ENCODE assay signal across 1 cellular context in the genomic region with DNA sequence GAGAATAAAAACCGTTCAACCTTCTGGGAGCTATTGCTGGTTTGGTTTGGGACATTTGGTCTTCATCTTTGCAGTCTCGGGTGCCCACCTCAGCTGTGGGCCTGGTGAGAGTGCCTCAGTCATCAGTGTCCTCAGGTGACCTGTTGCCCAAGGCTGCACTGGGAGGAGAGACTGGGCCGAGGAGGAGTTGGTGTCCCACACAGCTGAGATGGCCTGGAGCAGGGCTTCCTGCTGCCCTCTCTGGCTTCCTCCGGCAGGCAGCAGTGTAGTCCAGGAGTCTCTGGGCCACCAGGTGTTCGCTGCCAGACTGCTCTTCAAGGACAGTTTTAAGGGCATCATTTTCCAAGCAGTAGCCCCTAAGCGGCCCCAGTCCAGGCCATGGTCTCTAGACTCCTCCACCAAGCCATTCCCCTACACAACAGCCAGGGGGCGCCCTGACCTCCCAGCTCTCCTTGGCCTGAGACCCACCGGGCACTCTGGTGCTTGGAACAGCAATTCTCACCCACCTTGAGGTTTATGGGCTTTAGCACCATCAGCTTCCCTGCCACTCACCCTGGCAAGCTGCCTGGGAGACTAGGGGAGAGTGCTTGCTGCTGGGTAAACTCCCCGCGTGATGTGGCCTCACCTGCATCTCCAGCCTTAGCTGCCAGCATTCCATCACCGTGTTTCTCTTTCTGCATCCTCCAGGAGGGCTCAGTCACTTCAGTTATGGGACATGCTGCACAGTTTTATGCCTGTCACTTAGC.
A peak's percentile ranks its signal among the peaks of the same experiment; 100 is the strongest.
TF ChIP-seq lines count a peak whose summit lies in the region.

No MANE protein-coding gene starts in this region.

TF ChIP-seq in HepG2, 621 proteins besides CTCF, POLR2A, EP300 and RAD21 (continued from another document):
- TF ChIP-seq, protein P1, sequence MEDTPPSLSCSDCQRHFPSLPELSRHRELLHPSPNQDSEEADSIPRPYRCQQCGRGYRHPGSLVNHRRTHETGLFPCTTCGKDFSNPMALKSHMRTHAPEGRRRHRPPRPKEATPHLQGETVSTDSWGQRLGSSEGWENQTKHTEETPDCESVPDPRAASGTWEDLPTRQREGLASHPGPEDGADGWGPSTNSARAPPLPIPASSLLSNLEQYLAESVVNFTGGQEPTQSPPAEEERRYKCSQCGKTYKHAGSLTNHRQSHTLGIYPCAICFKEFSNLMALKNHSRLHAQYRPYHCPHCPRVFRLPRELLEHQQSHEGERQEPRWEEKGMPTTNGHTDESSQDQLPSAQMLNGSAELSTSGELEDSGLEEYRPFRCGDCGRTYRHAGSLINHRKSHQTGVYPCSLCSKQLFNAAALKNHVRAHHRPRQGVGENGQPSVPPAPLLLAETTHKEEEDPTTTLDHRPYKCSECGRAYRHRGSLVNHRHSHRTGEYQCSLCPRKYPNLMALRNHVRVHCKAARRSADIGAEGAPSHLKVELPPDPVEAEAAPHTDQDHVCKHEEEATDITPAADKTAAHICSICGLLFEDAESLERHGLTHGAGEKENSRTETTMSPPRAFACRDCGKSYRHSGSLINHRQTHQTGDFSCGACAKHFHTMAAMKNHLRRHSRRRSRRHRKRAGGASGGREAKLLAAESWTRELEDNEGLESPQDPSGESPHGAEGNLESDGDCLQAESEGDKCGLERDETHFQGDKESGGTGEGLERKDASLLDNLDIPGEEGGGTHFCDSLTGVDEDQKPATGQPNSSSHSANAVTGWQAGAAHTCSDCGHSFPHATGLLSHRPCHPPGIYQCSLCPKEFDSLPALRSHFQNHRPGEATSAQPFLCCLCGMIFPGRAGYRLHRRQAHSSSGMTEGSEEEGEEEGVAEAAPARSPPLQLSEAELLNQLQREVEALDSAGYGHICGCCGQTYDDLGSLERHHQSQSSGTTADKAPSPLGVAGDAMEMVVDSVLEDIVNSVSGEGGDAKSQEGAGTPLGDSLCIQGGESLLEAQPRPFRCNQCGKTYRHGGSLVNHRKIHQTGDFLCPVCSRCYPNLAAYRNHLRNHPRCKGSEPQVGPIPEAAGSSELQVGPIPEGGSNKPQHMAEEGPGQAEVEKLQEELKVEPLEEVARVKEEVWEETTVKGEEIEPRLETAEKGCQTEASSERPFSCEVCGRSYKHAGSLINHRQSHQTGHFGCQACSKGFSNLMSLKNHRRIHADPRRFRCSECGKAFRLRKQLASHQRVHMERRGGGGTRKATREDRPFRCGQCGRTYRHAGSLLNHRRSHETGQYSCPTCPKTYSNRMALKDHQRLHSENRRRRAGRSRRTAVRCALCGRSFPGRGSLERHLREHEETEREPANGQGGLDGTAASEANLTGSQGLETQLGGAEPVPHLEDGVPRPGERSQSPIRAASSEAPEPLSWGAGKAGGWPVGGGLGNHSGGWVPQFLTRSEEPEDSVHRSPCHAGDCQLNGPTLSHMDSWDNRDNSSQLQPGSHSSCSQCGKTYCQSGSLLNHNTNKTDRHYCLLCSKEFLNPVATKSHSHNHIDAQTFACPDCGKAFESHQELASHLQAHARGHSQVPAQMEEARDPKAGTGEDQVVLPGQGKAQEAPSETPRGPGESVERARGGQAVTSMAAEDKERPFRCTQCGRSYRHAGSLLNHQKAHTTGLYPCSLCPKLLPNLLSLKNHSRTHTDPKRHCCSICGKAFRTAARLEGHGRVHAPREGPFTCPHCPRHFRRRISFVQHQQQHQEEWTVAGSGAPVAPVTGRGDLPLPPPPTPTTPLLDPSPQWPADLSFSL (CRISPR knock-in tag; IDR thresholded peaks at IDR 0.05): no peak
- TF ChIP-seq, protein P2, sequence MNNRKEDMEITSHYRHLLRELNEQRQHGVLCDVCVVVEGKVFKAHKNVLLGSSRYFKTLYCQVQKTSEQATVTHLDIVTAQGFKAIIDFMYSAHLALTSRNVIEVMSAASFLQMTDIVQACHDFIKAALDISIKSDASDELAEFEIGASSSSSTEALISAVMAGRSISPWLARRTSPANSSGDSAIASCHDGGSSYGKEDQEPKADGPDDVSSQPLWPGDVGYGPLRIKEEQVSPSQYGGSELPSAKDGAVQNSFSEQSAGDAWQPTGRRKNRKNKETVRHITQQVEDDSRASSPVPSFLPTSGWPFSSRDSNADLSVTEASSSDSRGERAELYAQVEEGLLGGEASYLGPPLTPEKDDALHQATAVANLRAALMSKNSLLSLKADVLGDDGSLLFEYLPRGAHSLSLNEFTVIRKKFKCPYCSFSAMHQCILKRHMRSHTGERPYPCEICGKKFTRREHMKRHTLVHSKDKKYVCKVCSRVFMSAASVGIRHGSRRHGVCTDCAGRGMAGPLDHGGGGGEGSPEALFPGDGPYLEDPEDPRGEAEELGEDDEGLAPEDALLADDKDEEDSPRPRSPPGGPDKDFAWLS (CRISPR knock-in tag; IDR thresholded peaks at IDR 0.05; ENCODE audit: borderline replicate concordance): no peak
- TF ChIP-seq SKI (IDR thresholded peaks at IDR 0.05; ENCODE audit: partially characterized antibody) (no peak), ZNF530 (CRISPR knock-in tag; IDR thresholded peaks at IDR 0.05; ENCODE audit: low read depth) (no peak), POGK (CRISPR knock-in tag; conservative IDR thresholded peaks at IDR 0.05) (no peak), KLF13 (CRISPR knock-in tag; IDR thresholded peaks at IDR 0.05) (no peak), ZNF709 (CRISPR knock-in tag; IDR thresholded peaks at IDR 0.05) (no peak)
- TF ChIP-seq, protein P3, sequence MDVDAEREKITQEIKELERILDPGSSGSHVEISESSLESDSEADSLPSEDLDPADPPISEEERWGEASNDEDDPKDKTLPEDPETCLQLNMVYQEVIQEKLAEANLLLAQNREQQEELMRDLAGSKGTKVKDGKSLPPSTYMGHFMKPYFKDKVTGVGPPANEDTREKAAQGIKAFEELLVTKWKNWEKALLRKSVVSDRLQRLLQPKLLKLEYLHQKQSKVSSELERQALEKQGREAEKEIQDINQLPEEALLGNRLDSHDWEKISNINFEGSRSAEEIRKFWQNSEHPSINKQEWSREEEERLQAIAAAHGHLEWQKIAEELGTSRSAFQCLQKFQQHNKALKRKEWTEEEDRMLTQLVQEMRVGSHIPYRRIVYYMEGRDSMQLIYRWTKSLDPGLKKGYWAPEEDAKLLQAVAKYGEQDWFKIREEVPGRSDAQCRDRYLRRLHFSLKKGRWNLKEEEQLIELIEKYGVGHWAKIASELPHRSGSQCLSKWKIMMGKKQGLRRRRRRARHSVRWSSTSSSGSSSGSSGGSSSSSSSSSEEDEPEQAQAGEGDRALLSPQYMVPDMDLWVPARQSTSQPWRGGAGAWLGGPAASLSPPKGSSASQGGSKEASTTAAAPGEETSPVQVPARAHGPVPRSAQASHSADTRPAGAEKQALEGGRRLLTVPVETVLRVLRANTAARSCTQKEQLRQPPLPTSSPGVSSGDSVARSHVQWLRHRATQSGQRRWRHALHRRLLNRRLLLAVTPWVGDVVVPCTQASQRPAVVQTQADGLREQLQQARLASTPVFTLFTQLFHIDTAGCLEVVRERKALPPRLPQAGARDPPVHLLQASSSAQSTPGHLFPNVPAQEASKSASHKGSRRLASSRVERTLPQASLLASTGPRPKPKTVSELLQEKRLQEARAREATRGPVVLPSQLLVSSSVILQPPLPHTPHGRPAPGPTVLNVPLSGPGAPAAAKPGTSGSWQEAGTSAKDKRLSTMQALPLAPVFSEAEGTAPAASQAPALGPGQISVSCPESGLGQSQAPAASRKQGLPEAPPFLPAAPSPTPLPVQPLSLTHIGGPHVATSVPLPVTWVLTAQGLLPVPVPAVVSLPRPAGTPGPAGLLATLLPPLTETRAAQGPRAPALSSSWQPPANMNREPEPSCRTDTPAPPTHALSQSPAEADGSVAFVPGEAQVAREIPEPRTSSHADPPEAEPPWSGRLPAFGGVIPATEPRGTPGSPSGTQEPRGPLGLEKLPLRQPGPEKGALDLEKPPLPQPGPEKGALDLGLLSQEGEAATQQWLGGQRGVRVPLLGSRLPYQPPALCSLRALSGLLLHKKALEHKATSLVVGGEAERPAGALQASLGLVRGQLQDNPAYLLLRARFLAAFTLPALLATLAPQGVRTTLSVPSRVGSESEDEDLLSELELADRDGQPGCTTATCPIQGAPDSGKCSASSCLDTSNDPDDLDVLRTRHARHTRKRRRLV (CRISPR knock-in tag; IDR thresholded peaks at IDR 0.05): no peak
- TF ChIP-seq, protein P4, sequence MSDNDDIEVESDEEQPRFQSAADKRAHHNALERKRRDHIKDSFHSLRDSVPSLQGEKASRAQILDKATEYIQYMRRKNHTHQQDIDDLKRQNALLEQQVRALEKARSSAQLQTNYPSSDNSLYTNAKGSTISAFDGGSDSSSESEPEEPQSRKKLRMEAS (IDR thresholded peaks at IDR 0.05): 0 out of 2 replicates have a peak, but pooled peaks have one; percentile 6
- TF ChIP-seq, protein P5, sequence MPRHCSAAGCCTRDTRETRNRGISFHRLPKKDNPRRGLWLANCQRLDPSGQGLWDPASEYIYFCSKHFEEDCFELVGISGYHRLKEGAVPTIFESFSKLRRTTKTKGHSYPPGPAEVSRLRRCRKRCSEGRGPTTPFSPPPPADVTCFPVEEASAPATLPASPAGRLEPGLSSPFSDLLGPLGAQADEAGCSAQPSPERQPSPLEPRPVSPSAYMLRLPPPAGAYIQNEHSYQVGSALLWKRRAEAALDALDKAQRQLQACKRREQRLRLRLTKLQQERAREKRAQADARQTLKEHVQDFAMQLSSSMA (CRISPR knock-in tag; IDR thresholded peaks at IDR 0.05): no peak
